In the genomic region with DNA sequence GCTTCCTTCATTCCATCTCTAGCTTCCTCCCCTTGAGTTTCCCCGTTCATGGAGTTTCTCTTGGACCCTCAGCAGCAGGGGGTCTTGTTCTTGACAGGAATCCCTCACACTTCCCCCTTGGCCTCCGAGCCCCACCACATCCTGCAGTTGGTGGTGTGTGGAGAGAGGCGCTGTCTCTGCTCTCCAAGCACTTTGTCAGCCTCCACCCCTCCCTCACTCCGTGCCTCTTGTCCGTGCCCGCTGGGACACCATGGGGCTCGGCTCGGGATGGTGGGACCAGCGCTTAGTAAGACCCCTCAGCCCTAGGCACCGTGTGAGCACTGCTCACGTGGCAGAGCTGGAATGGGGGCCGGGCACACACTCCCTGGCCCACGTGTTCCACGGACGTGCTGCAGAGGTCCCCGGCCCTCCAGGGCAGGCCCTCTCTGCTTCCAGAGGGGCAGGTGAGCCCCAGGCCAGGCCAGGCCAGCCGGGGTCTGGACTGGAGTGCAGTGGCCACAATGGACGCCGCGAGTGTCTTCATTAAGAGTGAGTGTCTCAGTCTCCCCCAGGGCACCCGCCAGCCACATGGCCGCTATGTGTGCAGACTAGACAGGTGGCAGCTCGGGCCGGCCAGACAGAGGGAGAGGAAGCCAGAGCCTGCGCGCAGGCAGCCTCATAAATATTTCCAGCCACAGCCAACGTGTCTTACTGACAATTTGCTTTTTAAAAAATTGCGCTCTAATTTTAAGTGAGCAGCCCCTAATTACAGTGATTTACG, we compare ENCODE assay signal across 8 cellular contexts.
DNase-seq lines count a peak whose midpoint lies in the region; ATAC-seq, FAIRE-seq and TF ChIP-seq lines count a peak whose summit lies in the region.
"Not testable (repeated sequence)": the region's sequence is repeated elsewhere in the genome, so short reads cannot be mapped to it uniquely, and the experiment has no call there.

No MANE protein-coding gene starts in this region.

- not testable (repeated sequence) for H3K36me3 ChIP-seq in K562 (ENCODE audit: control insufficient read depth, insufficient read depth, low read length)

- TF ChIP-seq RAD21 in K562 (CRISPR knock-in tag; conservative IDR thresholded peaks at IDR 0.05 in 1 of 2, IDR thresholded peaks at IDR 0.05 in 1 of 2): not testable (repeated sequence)

- H3K4me3 ChIP-seq in K562: not testable (repeated sequence)

- H3K27ac ChIP-seq in K562 (ENCODE audit: extremely low read depth, low read depth, low read length): not testable (repeated sequence)

- H3K9me3 Mint-ChIP-seq in immature natural killer cell, natural killer cell: not testable (repeated sequence)

- TF ChIP-seq CTCF in K562 (IDR thresholded peaks at IDR 0.05 in 2 of 3, conservative IDR thresholded peaks at IDR 0.05 in 1 of 3; ENCODE audit: insufficient read depth in 2 of 3, low read depth in 1 of 3, low read length in 3 of 3); natural killer cell (IDR thresholded peaks at IDR 0.05): not testable (repeated sequence)

- 19% methylated on average over 16 of the region's 29 CpGs for WGBS in K562 (ENCODE audit: insufficient coverage, low coverage, missing lambda C conversion rate)

- POLR2A ChIA-PET in K562 (lab: Yijun Ruan, JAX): not testable (repeated sequence)

- BruUV-seq in K562 (replicated peaks; lab: Mats Ljungman, UMichigan): not testable (repeated sequence)

- peak overlapping the region; percentile 28 for H3K4me3 Mint-ChIP-seq in T-helper 17 cell
- peak overlapping the region in 4 of 5 donors; percentile 2 to 33 (median 14) for H3K4me3 Mint-ChIP-seq in immature natural killer cell
- H3K4me3 Mint-ChIP-seq in natural killer cell: peak overlapping the region; percentile 70

- not testable (repeated sequence) for H4K20me1 ChIP-seq in K562 (replicated peaks; ENCODE audit: control insufficient read depth, insufficient read depth, low read length)

- intact Hi-C loops in K562 (cut with micrococcal nuclease); natural killer cell (cut with micrococcal nuclease): not testable (repeated sequence)

- not testable (repeated sequence) for TF ChIP-seq EP300 in K562 (IDR thresholded peaks at IDR 0.05; ENCODE audit: low read length)

- H3K9me1 ChIP-seq in K562 (ENCODE audit: control insufficient read depth, insufficient read depth, low read length): not testable (repeated sequence)

- H3K27ac Mint-ChIP-seq in T-helper 17 cell: peak overlapping the region; percentile 47
- H3K27ac Mint-ChIP-seq in immature natural killer cell: not testable (repeated sequence)
- peak overlapping the region in 1 of 2 donors; percentile 71 for H3K27ac Mint-ChIP-seq in natural killer cell

- peaks cover 0 to 19% of the 10 kb centered on the region in 2 experiments; a peak in 3 of 5 replicates for H3K4me1 ChIP-seq in K562 (replicated peaks in 1 of 2; ENCODE audit: control insufficient read depth in 2 of 2, insufficient read depth in 2 of 2, low read length in 2 of 2)

- not testable (repeated sequence) for H3K27me3 ChIP-seq in K562 (ENCODE audit: control insufficient read depth in 2 of 2, insufficient read depth in 2 of 2, low read length in 2 of 2)

- not testable (repeated sequence) for FAIRE-seq in K562 (lab: Jason Lieb, UNC)

- H3K9ac ChIP-seq in K562 (ENCODE audit: insufficient read depth in 1 of 2, low read depth in 2 of 2, low read length in 2 of 2): not testable (repeated sequence)

- H3K36me3 Mint-ChIP-seq in T-helper 17 cell (ENCODE audit: low read depth); immature natural killer cell; natural killer cell: not testable (repeated sequence)

- H3K4me1 Mint-ChIP-seq in T-helper 17 cell: not testable (repeated sequence)
- peaks cover 11 to 13% of the 10 kb centered on the region in 2 donors for H3K4me1 Mint-ChIP-seq in immature natural killer cell
- H3K4me1 Mint-ChIP-seq in natural killer cell: peaks cover 15% of the 10 kb centered on the region in 2 donors

- DNase-seq in CMK (ENCODE audit: low read depth) (peak; percentile 29), NCI-H1417 treated with DMSO at 0.1 percent for 48 hours (lab: John Stamatoyannopoulos, UW) (peak; percentile 70), NCI-H748 (lab: John Stamatoyannopoulos, UW; ENCODE audit: unreplicated experiment) (peak; percentile 42)
- DNase-seq in T-helper 17 cell; K562 (ENCODE audit: extremely low read depth in 1 of 4, low spot score in 3 of 4); immature natural killer cell; natural killer cell; stimulated activated naive CD8-positive, alpha-beta T cell treated with anti-CD3 and anti-CD28 coated beads, Interleukin-15, Interleukin-2, amounts not matched to agents 100 U/mL and 50 U/mL, for 24 hours: not testable (repeated sequence)

- not testable (repeated sequence) for H3K4me2 ChIP-seq in K562 (ENCODE audit: insufficient read depth, low read length)

- not testable (repeated sequence) for TF ChIP-seq POLR2A in K562 (conservative IDR thresholded peaks at IDR 0.05)

- in situ Hi-C loops in K562 (cut with MboI): not testable (repeated sequence)

- not testable (repeated sequence) for H3K79me2 ChIP-seq in K562 (ENCODE audit: control insufficient read depth, insufficient read depth, low read length)

- ATAC-seq in T-helper 17 cell, K562: not testable (repeated sequence)
- peak in 2 of 3 donors; percentile 42 to 63 for ATAC-seq in natural killer cell
- peak; percentile 42 for ATAC-seq in stimulated activated naive CD8-positive, alpha-beta T cell treated with anti-CD3 and anti-CD28 coated beads, Interleukin-15, Interleukin-2, amounts not matched to agents 100 U/mL and 50 U/mL, for 24 hours

- H3K9me3 ChIP-seq in T-helper 17 cell (ENCODE audit: control insufficient read depth, low read length, poor library complexity, severe bottlenecking); K562 (replicated peaks; ENCODE audit: control insufficient read depth, insufficient read depth, low read depth, low read length): not testable (repeated sequence)

- peak overlapping the region; percentile 39; the same call in 1 of the 2 replicates for H2AFZ ChIP-seq in K562 (ENCODE audit: low read depth, low read length)

- H3K27me3 Mint-ChIP-seq in T-helper 17 cell (peaks cover 49% of the 10 kb centered on the region), immature natural killer cell (ENCODE audit: low read depth in 3 of 3) (peaks cover 4 to 11% (median 6%) of the 10 kb centered on the region in 3 donors), natural killer cell (ENCODE audit: low read depth in 2 of 2) (peaks cover 11 to 22% of the 10 kb centered on the region in 2 donors)

- CTCF ChIA-PET in K562 (lab: Yijun Ruan, JAX; ENCODE audit: low intra/inter-chr PET ratio): not testable (repeated sequence)

Comparison
In these comparisons a context has a peak if more than half of its experiments do, and no peak if none do; other contexts are left out.
1. H3K4me3 Mint-ChIP-seq: peak in every context shown above with its lines; median percentile 70 in natural killer cell; 28 in T-helper 17 cell; 14 in immature natural killer cell.